1 cellular context compared by ENCODE assay signal in the genomic region with DNA sequence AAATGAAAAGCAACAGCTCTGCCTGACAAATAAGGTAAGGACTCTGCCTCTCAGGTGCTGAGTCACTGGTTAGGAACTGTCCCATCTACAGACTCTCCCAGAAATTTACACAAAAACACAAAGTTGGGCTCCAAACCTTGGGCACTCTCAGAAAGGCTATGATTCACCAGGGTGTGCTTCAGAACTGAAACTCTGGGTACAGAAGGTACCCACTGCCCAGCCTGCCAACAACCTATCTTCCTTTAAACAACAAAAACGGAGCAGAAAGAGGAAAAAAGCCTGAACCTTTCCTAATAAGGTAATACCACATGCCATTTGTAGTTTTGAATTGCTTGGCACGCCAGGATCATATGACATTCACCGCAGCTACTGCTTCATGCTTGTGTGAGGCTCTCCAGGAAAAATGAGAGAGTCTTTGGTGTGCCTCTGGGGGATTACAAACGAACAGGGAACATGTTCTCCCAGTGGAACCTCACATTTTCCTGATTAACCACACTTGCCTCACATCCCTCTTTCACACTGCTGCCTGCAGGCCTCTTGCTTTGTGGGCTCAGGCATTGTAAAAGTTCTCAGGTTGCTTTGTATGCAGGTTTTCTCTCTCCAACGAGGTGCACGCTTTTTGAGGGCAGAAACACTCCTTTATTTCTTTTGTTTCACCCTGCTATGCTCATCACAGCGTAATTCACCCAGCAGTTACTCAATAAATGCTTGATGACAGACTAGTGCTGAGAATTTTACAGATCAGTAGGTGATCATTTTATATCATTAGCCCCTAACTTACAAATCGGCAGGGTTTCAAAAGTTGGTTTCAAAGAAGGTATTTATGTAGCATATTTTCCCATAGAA.
A peak's percentile ranks its signal among the peaks of the same experiment; 100 is the strongest.
TF ChIP-seq lines count a peak whose summit lies in the region.

No MANE protein-coding gene starts in this region.

TF ChIP-seq in H1, 55 proteins besides CTCF, POLR2A, EP300 and RAD21 (continued from another document):
- TF ChIP-seq, protein P1, sequence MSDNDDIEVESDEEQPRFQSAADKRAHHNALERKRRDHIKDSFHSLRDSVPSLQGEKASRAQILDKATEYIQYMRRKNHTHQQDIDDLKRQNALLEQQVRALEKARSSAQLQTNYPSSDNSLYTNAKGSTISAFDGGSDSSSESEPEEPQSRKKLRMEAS (IDR thresholded peaks at IDR 0.05): 0 out of 2 replicates have a peak, but pooled peaks have one; percentile 18
